ENCODE assay signal across 8 cellular contexts in genomic region chr6:104525677-104526322, GRCh38.
A peak's percentile ranks its signal among the peaks of the same experiment; 100 is the strongest.
DNase-seq lines count a peak whose midpoint lies in the region; ATAC-seq lines count a peak whose summit lies in the region.

No MANE protein-coding gene starts in this region.

- ATAC-seq in GM18868 (IDR thresholded peaks at IDR 0.05; ENCODE audit: unreplicated experiment) (peak; percentile 99), HG03103 (IDR thresholded peaks at IDR 0.05; ENCODE audit: low read depth, unreplicated experiment) (peak; percentile 98)

- DNase-seq in AG08396 (ENCODE audit: low spot score) (peak; percentile 84), NCI-H345 treated with DMSO at 0.1 percent for 48 hours (lab: John Stamatoyannopoulos, UW; ENCODE audit: unreplicated experiment) (peak; percentile 86), cerebellum (ENCODE audit: low spot score) (peak; percentile 78), left kidney (ENCODE audit: low read depth, low spot score) (peak; percentile 93)
- peak; percentile 59 for DNase-seq in activated CD4-positive, CD25-positive, alpha-beta regulatory T cell treated with anti-CD3 and anti-CD28 coated beads, Interleukin-2, amount 50 U/mL, for 72 hours
- peak; percentile 51 to 58 for DNase-seq in stimulated activated CD4-positive, alpha-beta T cell treated with anti-CD3 and anti-CD28 coated beads, Interleukin-2, amount 100 ng/mL, for 48 hours

Comparison
In these comparisons a context has a peak if more than half of its experiments do, and no peak if none do; other contexts are left out.
1. Peak in every context shown above with its lines: DNase-seq and ATAC-seq.